Comparison of ENCODE assay signal across 18 cellular contexts in genomic region chr17:79901131-79901530, GRCh38.
DNase-seq lines count a peak whose midpoint lies in the region; ATAC-seq and TF ChIP-seq lines count a peak whose summit lies in the region.
"Had no signal": no experiment of that assay in that cellular context is flagged by ENCODE, and none has a peak within 500 bp of the region (broad histone marks: within the 10 kb centered on the region; RNA-seq: fewer than 3 reads in every experiment).

No MANE protein-coding gene starts in this region.

- ATAC-seq in left ventricle myocardium superior (no peak), left cardiac atrium (no peak), GM23338 (no peak), GM18498 (IDR thresholded peaks at IDR 0.05; ENCODE audit: unreplicated experiment) (no peak)
- ATAC-seq: CD8-positive, alpha-beta T cell; HCT116 had no signal

- H3K36me3 Mint-ChIP-seq in GM23338 (ENCODE audit: low read depth) = no peaks in the 10 kb centered on the region
- no peaks in the 10 kb centered on the region for H3K36me3 Mint-ChIP-seq in endodermal cell (ENCODE audit: low read depth)
- H3K36me3 Mint-ChIP-seq: CD8-positive, alpha-beta T cell had no signal

- H3K4me1 Mint-ChIP-seq in GM23338 = peaks cover 4% of the 10 kb centered on the region; the same call in 2 of the 3 replicates
- no peaks in the 10 kb centered on the region for H3K4me1 Mint-ChIP-seq in endodermal cell

- H3K9me3 ChIP-seq in endodermal cell (ENCODE audit: control insufficient read depth, low read length) (no peaks in the 10 kb centered on the region), spleen (peaks cover 0 to 11% (median 6%) of the 10 kb centered on the region in 8 donors), stomach (peaks cover 0 to 9% (median 3%) of the 10 kb centered on the region in 4 donors)

- no peaks in the 10 kb centered on the region for H3K36me3 ChIP-seq in GM23338 (ENCODE audit: insufficient read depth)
- H3K36me3 ChIP-seq in endodermal cell (ENCODE audit: control insufficient read depth, insufficient read depth, low read length) = no peaks in the 10 kb centered on the region
- no peaks in the 10 kb centered on the region for H3K36me3 ChIP-seq in spleen
- H3K36me3 ChIP-seq in stomach = no peaks in the 10 kb centered on the region
- H3K36me3 ChIP-seq: BLaER1 had no signal

- no peak overlapping the region for H3K9ac ChIP-seq in endodermal cell (ENCODE audit: extremely low read depth, low read length, poor library complexity, severe bottlenecking)
- H3K9ac ChIP-seq: BLaER1 had no signal

- no peak for TF ChIP-seq EP300 in stomach (IDR thresholded peaks at IDR 0.05)

- intact Hi-C loops in left ventricle myocardium superior (cut with micrococcal nuclease) (no loop called here), left cardiac atrium (cut with DNase I) (no loop called here), spleen (cut with DNase I; ENCODE audit: low total_unique reads) (no loop called here), stomach (cut with DNase I; ENCODE audit: low total_unique reads) (no loop called here)

- H3K27me3 Mint-ChIP-seq in GM23338 (ENCODE audit: insufficient read depth, low read depth, poor library complexity) = peaks cover 5% of the 10 kb centered on the region
- peaks cover 38% of the 10 kb centered on the region for H3K27me3 Mint-ChIP-seq in endodermal cell (ENCODE audit: insufficient read depth)

- no peaks in the 10 kb centered on the region for H4K20me1 ChIP-seq in GM23338 (replicated peaks; ENCODE audit: insufficient read depth)
- H4K20me1 ChIP-seq: BLaER1 had no signal

- no peak overlapping the region for H3K4me2 ChIP-seq in GM23338
- H3K4me2 ChIP-seq: BLaER1 had no signal

- no peak overlapping the region for H3K27ac Mint-ChIP-seq in GM23338
- H3K27ac Mint-ChIP-seq in endodermal cell = no peak overlapping the region
- H3K27ac Mint-ChIP-seq: CD8-positive, alpha-beta T cell; HFFc6 had no signal

- peak overlapping the region; percentile 18; the same call in 1 of the 2 replicates for H2AFZ ChIP-seq in GM23338

- H3K79me2 ChIP-seq in GM23338 (replicated peaks; ENCODE audit: insufficient read depth) = no peaks in the 10 kb centered on the region

- 87 to 94% methylated on average over 5 to 6 of the region's 6 CpGs for WGBS in endodermal cell (ENCODE audit: insufficient coverage in 1 of 2, insufficient read length in 1 of 2), 2 experiments
- 79 to 89% (median 85%) methylated on average over 6 of the region's 6 CpGs for WGBS in spleen, 5 donors
- WGBS in stomach, 5 donors = 76 to 90% (median 85%) methylated on average over 6 of the region's 6 CpGs

- no peaks in the 10 kb centered on the region for H3K4me1 ChIP-seq in GM23338 (ENCODE audit: insufficient read depth)
- H3K4me1 ChIP-seq in endodermal cell (ENCODE audit: control insufficient read depth, insufficient read depth, low read length) = no peaks in the 10 kb centered on the region
- H3K4me1 ChIP-seq in spleen = no peaks in the 10 kb centered on the region
- peaks cover 0 to 9% (median 0%) of the 10 kb centered on the region in 4 donors for H3K4me1 ChIP-seq in stomach
- H3K4me1 ChIP-seq: BLaER1 had no signal

- TF ChIP-seq CTCF in GM23338 (conservative IDR thresholded peaks at IDR 0.05; ENCODE audit: low read depth in 2 of 2) (no peak), endodermal cell (conservative IDR thresholded peaks at IDR 0.05) (no peak), spleen (IDR thresholded peaks at IDR 0.05 in 8 of 11, conservative IDR thresholded peaks at IDR 0.05 in 3 of 11) (no peak), stomach (IDR thresholded peaks at IDR 0.05) (no peak)

- peaks cover 4% of the 10 kb centered on the region; the same call in 1 of the 3 replicates for H3K9me3 Mint-ChIP-seq in GM23338
- H3K9me3 Mint-ChIP-seq in endodermal cell = peaks cover 7% of the 10 kb centered on the region
- H3K9me3 Mint-ChIP-seq: HFFc6 had no signal

- H3K27me3 ChIP-seq in GM23338 (ENCODE audit: insufficient read depth) = no peaks in the 10 kb centered on the region
- H3K27me3 ChIP-seq in endodermal cell (ENCODE audit: control insufficient read depth, insufficient read depth, low read length, poor library complexity, severe bottlenecking) = no peaks in the 10 kb centered on the region
- H3K27me3 ChIP-seq in spleen (replicated peaks in 1 of 7) = peaks cover 0 to 65% (median 0%) of the 10 kb centered on the region in 7 donors
- peaks cover 0 to 72% (median 0%) of the 10 kb centered on the region in 3 donors for H3K27me3 ChIP-seq in stomach
- H3K27me3 ChIP-seq: BLaER1 had no signal

- no peak overlapping the region for H3K4me3 Mint-ChIP-seq in GM23338
- H3K4me3 Mint-ChIP-seq in endodermal cell = no peak overlapping the region
- H3K4me3 Mint-ChIP-seq: CD8-positive, alpha-beta T cell; HFFc6 had no signal

- no peak for TF ChIP-seq POLR2A in spleen (IDR thresholded peaks at IDR 0.05)
- no peak for TF ChIP-seq POLR2A in stomach (IDR thresholded peaks at IDR 0.05)

- no peaks in the 10 kb centered on the region for H3F3A ChIP-seq in GM23338 (replicated peaks; ENCODE audit: low read depth)

- H3K27ac ChIP-seq in GM23338 (ENCODE audit: low read depth) (no peak overlapping the region), endodermal cell (ENCODE audit: low read depth, low read length) (no peak overlapping the region), spleen (no peak overlapping the region), stomach (no peak overlapping the region)
- H3K27ac ChIP-seq: BLaER1, HL-60 had no signal

- DNase-seq in left ventricle myocardium superior (peak; percentile 7), left cardiac atrium (no peak), GM23338 (ENCODE audit: low spot score) (no peak), endodermal cell (peak; percentile 41), spleen (peak; percentile 56), HCEC 1CT (no peak), stomach (no peak)
- DNase-seq: 8988T; Calu3; CD8-positive, alpha-beta T cell; DMS79 treated with DMSO at 0.1 percent for 48 hours; GF-D8; HFFc6; IMR-90 had no signal

- H3K4me3 ChIP-seq in GM23338 (no peak overlapping the region), endodermal cell (ENCODE audit: low read length) (no peak overlapping the region), spleen (no peak overlapping the region), stomach (no peak overlapping the region)
- H3K4me3 ChIP-seq: BLaER1 had no signal

- 0 out of 2 replicates have a peak, but pooled peaks cover 3% of the 10 kb centered on the region for H3K9me2 ChIP-seq in GM23338 (ENCODE audit: insufficient read depth)

TF ChIP-seq in GM23338, 12 proteins besides CTCF, POLR2A, EP300 and RAD21 (continues in another document):
- no peak for TF ChIP-seq ZNF114 (CRISPR knock-in tag; IDR thresholded peaks at IDR 0.05)
- no peak for TF ChIP-seq EZH2phosphoT487 (IDR thresholded peaks at IDR 0.05; ENCODE audit: unreplicated experiment)
- TF ChIP-seq POLR2AphosphoS5 (IDR thresholded peaks at IDR 0.05; ENCODE audit: low read depth) = no peak
- no peak for TF ChIP-seq ETS1 (IDR thresholded peaks at IDR 0.05)
- TF ChIP-seq NANOG (IDR thresholded peaks at IDR 0.05; ENCODE audit: borderline replicate concordance) = no peak
- TF ChIP-seq REST (IDR thresholded peaks at IDR 0.05; ENCODE audit: unreplicated experiment) = no peak

Comparison
In these comparisons a context has a peak if more than half of its experiments do, and no peak if none do; other contexts are left out.
1. DNase-seq: peak in left ventricle myocardium superior (single experiment), endodermal cell (single experiment) and spleen (single experiment); none in left cardiac atrium (single experiment), GM23338 (single experiment), HCEC 1CT (single experiment) and stomach (single experiment).